Comparison of ENCODE assay signal across 28 cellular contexts in genomic region chrX:10537308-10537707, GRCh38.
"Had no signal": no experiment of that assay in that cellular context is flagged by ENCODE, and none has a peak within 500 bp of the region (broad histone marks: within the 10 kb centered on the region; RNA-seq: fewer than 3 reads in every experiment).

No MANE protein-coding gene starts in this region.

- H3K9me3 ChIP-seq: gastrocnemius medialis, heart left ventricle, neutrophil, testis, tibial artery had no signal

- H3K9me3 Mint-ChIP-seq: naive B cell; natural killer cell treated with Interleukin-12 subunit alpha and Interleukin-12 subunit beta and Interleukin-15 and Interleukin-18, amount 100 ng/mL, for 72 hours; type B pancreatic cell had no signal

- H3K4me3 Mint-ChIP-seq: naive B cell; natural killer cell treated with Interleukin-12 subunit alpha and Interleukin-12 subunit beta and Interleukin-15 and Interleukin-18, amount 100 ng/mL, for 72 hours; neural crest cell; stimulated activated effector memory CD8-positive, alpha-beta T cell treated with anti-CD3 and anti-CD28 coated beads, Interleukin-12 subunit alpha, Interleukin-12 subunit beta, amount 100 ng/mL, for 72 hours; type B pancreatic cell had no signal

- H3K36me3 Mint-ChIP-seq: naive B cell; natural killer cell treated with Interleukin-12 subunit alpha and Interleukin-12 subunit beta and Interleukin-15 and Interleukin-18, amount 100 ng/mL, for 72 hours; stimulated activated effector memory CD8-positive, alpha-beta T cell treated with anti-CD3 and anti-CD28 coated beads, Interleukin-12 subunit alpha, Interleukin-12 subunit beta, amount 100 ng/mL, for 72 hours; type B pancreatic cell had no signal

- H3K27ac Mint-ChIP-seq: natural killer cell treated with Interleukin-12 subunit alpha and Interleukin-12 subunit beta and Interleukin-15 and Interleukin-18, amount 100 ng/mL, for 72 hours; progenitor cell of endocrine pancreas; stimulated activated effector memory CD8-positive, alpha-beta T cell treated with anti-CD3 and anti-CD28 coated beads, Interleukin-12 subunit alpha, Interleukin-12 subunit beta, amount 100 ng/mL, for 72 hours; type B pancreatic cell had no signal

- H3K79me2 ChIP-seq: parathyroid adenoma had no signal

- H3K4me1 Mint-ChIP-seq: naive B cell; stimulated activated effector memory CD8-positive, alpha-beta T cell treated with anti-CD3 and anti-CD28 coated beads, Interleukin-12 subunit alpha, Interleukin-12 subunit beta, amount 100 ng/mL, for 72 hours had no signal

- H3K4me3 ChIP-seq: dorsolateral prefrontal cortex, gastrocnemius medialis, heart left ventricle, testis, tibial artery had no signal

- H3K4me1 ChIP-seq: gastrocnemius medialis, parathyroid adenoma, testis, tibial artery had no signal

- H2AFZ ChIP-seq: parathyroid adenoma had no signal

- H3K27me3 ChIP-seq: gastrocnemius medialis, heart left ventricle, neutrophil, testis, tibial artery had no signal

- H3K9ac ChIP-seq: parathyroid adenoma had no signal

- H3K27ac ChIP-seq: dorsolateral prefrontal cortex, epithelial cell of prostate, gastrocnemius medialis, heart left ventricle, neutrophil, parathyroid adenoma, testis, tibial artery had no signal

- FAIRE-seq: colon, islet of Langerhans had no signal

- H3K36me3 ChIP-seq: gastrocnemius medialis, heart left ventricle, neutrophil, tibial artery had no signal

- H3K27me3 Mint-ChIP-seq: progenitor cell of endocrine pancreas, type B pancreatic cell had no signal

- ATAC-seq: esophagus mucosa; gastrocnemius medialis; heart left ventricle; natural killer cell treated with Interleukin-12 subunit alpha and Interleukin-12 subunit beta and Interleukin-15 and Interleukin-18, amount 100 ng/mL, for 72 hours; sciatic nerve; stimulated activated effector memory CD8-positive, alpha-beta T cell treated with anti-CD3 and anti-CD28 coated beads, Interleukin-12 subunit alpha, Interleukin-12 subunit beta, amount 100 ng/mL, for 72 hours; stimulated activated naive CD8-positive, alpha-beta T cell treated with anti-CD3 and anti-CD28 coated beads, Interleukin-15, Interleukin-2, amounts not matched to agents 100 U/mL and 50 U/mL, for 24 hours had no signal

- DNase-seq: central memory CD4-positive, alpha-beta T cell; dorsolateral prefrontal cortex; effector CD4-positive, alpha-beta T cell; foreskin fibroblast; gastrocnemius medialis; heart left ventricle; hippocampal formation; kidney glomerular epithelial cell; mesendoderm; naive B cell; stimulated activated CD4-positive, alpha-beta T cell treated with anti-CD3 and anti-CD28 coated beads, Interleukin-2, amount 100 ng/mL, for 24 hours; stimulated activated CD4-positive, alpha-beta T cell treated with anti-CD3 and anti-CD28 coated beads, Interleukin-4, amount 100 ng/mL, for 24 hours; stimulated activated naive CD8-positive, alpha-beta T cell treated with anti-CD3 and anti-CD28 coated beads, Interleukin-15, Interleukin-2, amounts not matched to agents 100 U/mL and 50 U/mL, for 24 hours; substantia nigra; testis; tibial artery had no signal
